In genomic region chr13:38998739-38999138, GRCh38 we compare ENCODE assay signal across 28 cellular contexts. TPM values are rescaled to one million over a fixed set of nuclear protein-coding genes. Genes with fewer than 3 reads are reported as not detected.
"Had no signal": no experiment of that assay in that cellular context is flagged by ENCODE, and none has a peak within 500 bp of the region (broad histone marks: within the 10 kb centered on the region; RNA-seq: fewer than 3 reads in every experiment).

No MANE protein-coding gene starts in this region.

- H3K27me3 Mint-ChIP-seq: activated CD4-positive, alpha-beta memory T cell treated with anti-CD3 and anti-CD28 coated beads for 36 hours; activated naive CD4-positive, alpha-beta T cell treated with anti-CD3 and anti-CD28 coated beads, Interleukin-2, amount 10 ng/mL, durations not matched to agents 7 days and 5 days; activated naive CD8-positive, alpha-beta T cell had no signal

- H3K9me3 Mint-ChIP-seq: activated CD4-positive, alpha-beta memory T cell treated with anti-CD3 and anti-CD28 coated beads for 36 hours; activated CD4-positive, alpha-beta T cell treated with anti-CD3 and anti-CD28 coated beads, Interleukin-2, amount 10 ng/mL, durations not matched to agents 7 days and 5 days; activated naive CD4-positive, alpha-beta T cell treated with anti-CD3 and anti-CD28 coated beads, Interleukin-2, amount 10 ng/mL, durations not matched to agents 7 days and 5 days had no signal

- H3K4me3 ChIP-seq: ascending aorta, cardiac muscle cell had no signal

- H3K4me1 Mint-ChIP-seq: activated CD4-positive, alpha-beta T cell treated with anti-CD3 and anti-CD28 coated beads, Interleukin-2, amount 10 ng/mL, durations not matched to agents 7 days and 5 days; activated naive CD4-positive, alpha-beta T cell treated with anti-CD3 and anti-CD28 coated beads, Interleukin-2, amount 10 ng/mL, durations not matched to agents 7 days and 5 days had no signal

- DNase-seq: activated CD4-positive, alpha-beta memory T cell treated with anti-CD3 and anti-CD28 coated beads for 36 hours; activated CD4-positive, alpha-beta T cell treated with anti-CD3 and anti-CD28 coated beads, Interleukin-2, amount 10 ng/mL, durations not matched to agents 7 days and 5 days; activated CD8-positive, alpha-beta memory T cell treated with anti-CD3 and anti-CD28 coated beads, Interleukin-2, amount 50 U/mL, for 48 hours; activated effector memory CD4-positive, alpha-beta T cell treated with Interleukin-2 at 50 U/mL for 16 hours; activated naive CD4-positive, alpha-beta T cell treated with anti-CD3 and anti-CD28 coated beads, Interleukin-2, amount 10 ng/mL, durations not matched to agents 7 days and 5 days; activated T-cell treated with anti-CD3 and anti-CD28 coated beads, Interleukin-2, amount 50 U/mL, for 48 hours; amygdala; MM.1S; MV-4-11; NCI-H1092; NCI-H1436 treated with DMSO at 0.1 percent for 48 hours; NCI-H1694 treated with DMSO at 0.1 percent for 48 hours; NCI-H2029; NCI-H345; NCI-H524 treated with DMSO at 0.1 percent for 48 hours; NCI-H748 treated with DMSO at 0.1 percent for 48 hours; NK-92 treated with Interleukin-12 subunit alpha and Interleukin-12 subunit beta, amount 100 ng/mL, for 24 hours; Right ventricle myocardium superior; T1000; WERI-Rb-1 had no signal

- H3K9me3 ChIP-seq: ascending aorta had no signal

- H3K4me1 ChIP-seq: ascending aorta had no signal

- H3K27ac ChIP-seq: ascending aorta, cardiac muscle cell, KMS-11, WERI-Rb-1 had no signal

- H3K27ac Mint-ChIP-seq: activated CD4-positive, alpha-beta memory T cell treated with anti-CD3 and anti-CD28 coated beads for 36 hours; activated CD4-positive, alpha-beta T cell treated with anti-CD3 and anti-CD28 coated beads, Interleukin-2, amount 10 ng/mL, durations not matched to agents 7 days and 5 days; activated naive CD4-positive, alpha-beta T cell treated with anti-CD3 and anti-CD28 coated beads, Interleukin-2, amount 10 ng/mL, durations not matched to agents 7 days and 5 days; activated naive CD8-positive, alpha-beta T cell had no signal

- H3K36me3 ChIP-seq: ascending aorta, cardiac muscle cell, WERI-Rb-1 had no signal

- H3K36me3 Mint-ChIP-seq: activated CD4-positive, alpha-beta memory T cell treated with anti-CD3 and anti-CD28 coated beads for 36 hours; activated naive CD4-positive, alpha-beta T cell treated with anti-CD3 and anti-CD28 coated beads, Interleukin-2, amount 10 ng/mL, durations not matched to agents 7 days and 5 days; activated naive CD8-positive, alpha-beta T cell had no signal

- H3K9ac ChIP-seq: KMS-11 had no signal

- H3K4me3 Mint-ChIP-seq: activated CD4-positive, alpha-beta memory T cell treated with anti-CD3 and anti-CD28 coated beads for 36 hours; activated CD4-positive, alpha-beta T cell treated with anti-CD3 and anti-CD28 coated beads, Interleukin-2, amount 10 ng/mL, durations not matched to agents 7 days and 5 days; activated naive CD4-positive, alpha-beta T cell treated with anti-CD3 and anti-CD28 coated beads, Interleukin-2, amount 10 ng/mL, durations not matched to agents 7 days and 5 days; activated naive CD8-positive, alpha-beta T cell had no signal

- H3K4me2 ChIP-seq: KMS-11 had no signal

- H3K27me3 ChIP-seq: ascending aorta, cardiac muscle cell had no signal

RNA-seq across cellular contexts. Expression of gene STOML3, which starts 8.1 kb away (rescaled TPM):
- total RNA-seq: activated CD4-positive, alpha-beta memory T cell treated with anti-CD3 and anti-CD28 coated beads for 36 hours; activated CD4-positive, alpha-beta T cell treated with anti-CD3 and anti-CD28 coated beads, Interleukin-2, amount 10 ng/mL, durations not matched to agents 7 days and 5 days; ascending aorta; cardiac muscle cell; LHCN-M2; NCI-H460; Right ventricle myocardium superior; T-helper 1 cell treated with Interleukin-12 subunit alpha and Interleukin-12 subunit beta and Interleukin-4 antibody, amounts not matched to agents 30 ng/mL and 1 ng/mL, for 36 hours; T-helper 2 cell treated with Interferon-gamma antibody and Interleukin-4, amounts not matched to agents 100 ng/mL and 5 ng/mL, for 36 hours had no signal
